In the genomic region with DNA sequence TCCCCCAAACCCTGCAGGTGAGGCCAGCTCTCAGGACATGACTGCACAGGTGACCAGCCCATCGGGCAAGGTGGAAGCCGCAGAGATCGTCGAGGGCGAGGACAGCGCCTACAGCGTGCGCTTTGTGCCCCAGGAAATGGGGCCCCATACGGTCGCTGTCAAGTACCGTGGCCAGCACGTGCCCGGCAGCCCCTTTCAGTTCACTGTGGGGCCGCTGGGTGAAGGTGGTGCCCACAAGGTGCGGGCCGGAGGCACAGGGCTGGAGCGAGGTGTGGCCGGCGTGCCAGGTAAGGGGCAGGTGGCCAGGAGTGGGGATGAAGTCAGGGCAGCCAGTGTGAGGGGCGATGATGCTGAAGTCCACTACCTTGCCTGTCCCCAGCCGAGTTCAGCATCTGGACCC, we compare ENCODE assay signal across 21 cellular contexts. TPM values are rescaled to one million over a fixed set of nuclear protein-coding genes. Genes with fewer than 3 reads are reported as not detected.
A peak's percentile ranks its signal among the peaks of the same experiment; 100 is the strongest.
DNase-seq lines count a peak whose midpoint lies in the region; ATAC-seq, FAIRE-seq and TF ChIP-seq lines count a peak whose summit lies in the region.
"Had no signal": no experiment of that assay in that cellular context is flagged by ENCODE, and none has a peak within 500 bp of the region (broad histone marks: within the 10 kb centered on the region; RNA-seq: fewer than 3 reads in every experiment).

No MANE protein-coding gene starts in this region.

- TF ChIP-seq RAD21 in K562 (CRISPR knock-in tag; conservative IDR thresholded peaks at IDR 0.05 in 1 of 2, IDR thresholded peaks at IDR 0.05 in 1 of 2): no peak

- no peak for FAIRE-seq in K562 (lab: Jason Lieb, UNC)
- FAIRE-seq: A549, G401.6, GM12892, H54 had no signal

- CTCF ChIA-PET in Caco-2 (lab: Charles Lee) (no interaction called here), K562 (lab: Yijun Ruan, JAX; ENCODE audit: low intra/inter-chr PET ratio) (no interaction called here)

- H3K4me3 ChIP-seq in Caco-2 (ENCODE audit: low read depth, low read length) (no peak overlapping the region), K562 (no peak overlapping the region), psoas muscle (no peak overlapping the region)
- H3K4me3 ChIP-seq: A549, GM23338, HAP-1 had no signal

- in situ Hi-C loops in K562 (cut with MboI): no loop called here

- H3K4me3 Mint-ChIP-seq in Caco-2 (ENCODE audit: unreplicated experiment): no peak overlapping the region
- H3K4me3 Mint-ChIP-seq: CD4-positive, alpha-beta memory T cell; GM23338; HFFc6 had no signal

- peaks cover 3% of the 10 kb centered on the region; the same call in 1 of the 2 replicates for H4K20me1 ChIP-seq in K562 (replicated peaks; ENCODE audit: control insufficient read depth, insufficient read depth, low read length)

- no peaks in the 10 kb centered on the region for H3K27me3 ChIP-seq in Caco-2 (replicated peaks; ENCODE audit: control insufficient read depth, insufficient read depth, low read length)
- H3K27me3 ChIP-seq in K562 (ENCODE audit: control insufficient read depth in 2 of 2, insufficient read depth in 2 of 2, low read length in 2 of 2): no peaks in the 10 kb centered on the region
- no peaks in the 10 kb centered on the region for H3K27me3 ChIP-seq in psoas muscle (ENCODE audit: insufficient read depth in 3 of 3, low read length in 2 of 3)

- no peak overlapping the region for H2AFZ ChIP-seq in K562 (ENCODE audit: low read depth, low read length)
- H2AFZ ChIP-seq: GM23338 had no signal

- no peaks in the 10 kb centered on the region for H3K9me3 Mint-ChIP-seq in Caco-2 (ENCODE audit: unreplicated experiment)
- H3K9me3 Mint-ChIP-seq: CD4-positive, alpha-beta memory T cell; GM23338; HFFc6 had no signal

- ATAC-seq in K562 (no peak), psoas muscle (peak in 1 of 4 donors; percentile 0), GM21360 (IDR thresholded peaks at IDR 0.05; ENCODE audit: unreplicated experiment) (no peak)
- ATAC-seq: GM23338 had no signal

- H3K27ac Mint-ChIP-seq in Caco-2 (ENCODE audit: unreplicated experiment): no peak overlapping the region
- H3K27ac Mint-ChIP-seq: CD4-positive, alpha-beta memory T cell; GM23338 had no signal

- no peak for DNase-seq in Caco-2
- DNase-seq in K562 (ENCODE audit: extremely low read depth in 1 of 4, low spot score in 3 of 4): no peak
- no peak for DNase-seq in psoas muscle
- DNase-seq in cerebellar cortex (ENCODE audit: low spot score): no peak
- no peak for DNase-seq in NCI-H2107 treated with DMSO at 0.1 percent for 48 hours (lab: John Stamatoyannopoulos, UW; ENCODE audit: unreplicated experiment)
- DNase-seq: 8988T; ACHN; C1 segment of cervical spinal cord; CD4-positive, alpha-beta memory T cell; COR-L47; DMS153; DND-41; HFFc6 had no signal

- peaks cover 35% of the 10 kb centered on the region for H3K36me3 Mint-ChIP-seq in Caco-2 (ENCODE audit: insufficient read depth, unreplicated experiment)
- H3K36me3 Mint-ChIP-seq: CD4-positive, alpha-beta memory T cell had no signal

- no peaks in the 10 kb centered on the region; the same call in 1 of the 2 replicates for H3K36me3 ChIP-seq in Caco-2 (ENCODE audit: control insufficient read depth, insufficient read depth, low read length)
- H3K36me3 ChIP-seq in K562 (ENCODE audit: control insufficient read depth, insufficient read depth, low read length): peaks cover 93% of the 10 kb centered on the region
- peaks cover 6 to 96% of the 10 kb centered on the region in 2 donors for H3K36me3 ChIP-seq in psoas muscle (ENCODE audit: insufficient read depth in 1 of 2, low read depth in 1 of 2)

- no peaks in the 10 kb centered on the region for H3K9me1 ChIP-seq in K562 (ENCODE audit: control insufficient read depth, insufficient read depth, low read length)

- H3K9me3 ChIP-seq in Caco-2 (no peaks in the 10 kb centered on the region), K562 (replicated peaks; ENCODE audit: control insufficient read depth, insufficient read depth, low read depth, low read length) (no peaks in the 10 kb centered on the region), psoas muscle (no peaks in the 10 kb centered on the region)
- H3K9me3 ChIP-seq: A549, HAP-1 had no signal

- no peaks in the 10 kb centered on the region for H3K79me2 ChIP-seq in K562 (ENCODE audit: control insufficient read depth, insufficient read depth, low read length)

- POLR2A ChIA-PET in Caco-2 (lab: Charles Lee): no interaction called here
- POLR2A ChIA-PET in K562 (lab: Yijun Ruan, JAX): no interaction called here

- H3K27ac ChIP-seq in K562 (ENCODE audit: extremely low read depth, low read depth, low read length) (no peak overlapping the region), psoas muscle (peak overlapping the region; percentile 53)
- H3K27ac ChIP-seq: A549 had no signal

- 96% methylated on average over 21 of the region's 21 CpGs for WGBS in K562 (ENCODE audit: insufficient coverage, low coverage, missing lambda C conversion rate)
- 82 to 92% (median 84%) methylated on average over 20 to 21 of the region's 21 CpGs for WGBS in psoas muscle, 3 donors

- no peak overlapping the region; a peak in 1 of 4 replicates for H3K9ac ChIP-seq in K562 (ENCODE audit: insufficient read depth in 1 of 2, low read depth in 2 of 2, low read length in 2 of 2)

- TSS peak; percentile 18 for BruUV-seq in Caco-2 (replicated peaks; lab: Mats Ljungman, UMichigan)
- BruUV-seq in K562 (replicated peaks; lab: Mats Ljungman, UMichigan): no TSS peak

- TF ChIP-seq CTCF in Caco-2 (IDR thresholded peaks at IDR 0.05; ENCODE audit: insufficient read depth in 1 of 2, low read depth in 1 of 2, low read length in 1 of 2, severe bottlenecking in 1 of 2, unreplicated experiment in 1 of 2): no peak
- TF ChIP-seq CTCF in K562 (IDR thresholded peaks at IDR 0.05 in 2 of 3, conservative IDR thresholded peaks at IDR 0.05 in 1 of 3; ENCODE audit: insufficient read depth in 2 of 3, low read depth in 1 of 3, low read length in 3 of 3): no peak
- no peak for TF ChIP-seq CTCF in psoas muscle (IDR thresholded peaks at IDR 0.05)

- no peaks in the 10 kb centered on the region for H3K27me3 Mint-ChIP-seq in Caco-2 (ENCODE audit: insufficient read depth, unreplicated experiment)

- no peak overlapping the region for H3K4me2 ChIP-seq in K562 (ENCODE audit: insufficient read depth, low read length)
- H3K4me2 ChIP-seq: A549, GM23338 had no signal

- H3K4me1 Mint-ChIP-seq in Caco-2 (ENCODE audit: low read depth, unreplicated experiment): no peaks in the 10 kb centered on the region
- H3K4me1 Mint-ChIP-seq: CD4-positive, alpha-beta memory T cell had no signal

- intact Hi-C loops in Caco-2 (cut with micrococcal nuclease; ENCODE audit: unreplicated experiment) (no loop called here), K562 (cut with micrococcal nuclease) (no loop called here), psoas muscle (cut with DNase I) (no loop called here)

- H3K4me1 ChIP-seq in Caco-2 (no peaks in the 10 kb centered on the region), K562 (replicated peaks in 1 of 2; ENCODE audit: control insufficient read depth in 2 of 2, insufficient read depth in 2 of 2, low read length in 2 of 2) (peaks cover 9 to 50% of the 10 kb centered on the region in 2 experiments), psoas muscle (peaks cover 9% of the 10 kb centered on the region)
- H3K4me1 ChIP-seq: A549, HAP-1 had no signal

- TF ChIP-seq EP300 in K562 (IDR thresholded peaks at IDR 0.05; ENCODE audit: low read length): no peak

- no peak for TF ChIP-seq POLR2A in K562 (conservative IDR thresholded peaks at IDR 0.05)

RNA-seq across cellular contexts. Expression of gene ATP6V1F, which starts 8.3 kb away (rescaled TPM):
- total RNA-seq in Caco-2 (2022) (162 and 168 TPM in 2 replicates), K562 (2014; rRNA removed) (265 and 341 TPM in 2 replicates), K562 (2014; rRNA removed; fragmentation: Illumina TruSeq; extraction: Trizol) (174 and 206 TPM in 2 replicates), K562 (2015; rRNA removed; fragmentation: Illumina TruSeq; extraction: Trizol) (332 and 336 TPM in 2 replicates), K562 (2021) (378 and 393 TPM in 2 replicates), psoas muscle (100 to 1,000 TPM; 103 to 210 (median 131) TPM)
- 21.6 and 54.5 TPM in 2 replicates for total RNA-seq in K562 (2011; cell fraction: chromatin; rRNA removed; ENCODE audit: low replicate concordance)
- 72.7 and 74.7 TPM in 2 replicates for total RNA-seq in K562 (2011; cell fraction: nucleolus; rRNA removed)
- 70.9 and 89.2 TPM in 2 replicates for total RNA-seq in K562 (2011; cell fraction: nucleoplasm; rRNA removed)
- polyA plus RNA-seq in K562 (2011; rRNA removed) (507 and 542 TPM in 2 replicates), K562 (2014; fragmentation: Illumina TruSeq; extraction: Trizol) (604 and 714 TPM in 2 replicates), K562 (2014; fragmentation: Nextera tagmentation; extraction: Ambion mirVana) (1,000 to 10,000 TPM in 1 of 2 experiments, 100 to 1,000 TPM in 1; 733 to 1,123 TPM), K562 (2014; rRNA removed) (568 and 645 TPM in 2 replicates), psoas muscle (100 to 1,000 TPM; 141 to 156 (median 143) TPM)
- 869 and 1,641 TPM in 2 replicates for polyA plus RNA-seq in K562 (2011; cell fraction: cytosol; rRNA removed)
- polyA plus RNA-seq in K562 (2011; cell fraction: nucleus; rRNA removed): 256 and 267 TPM in 2 replicates
- polyA plus RNA-seq in K562 (2012): 454 and 820 TPM in 2 replicates
- 83.2 and 101 TPM in 2 replicates for polyA minus RNA-seq in K562 (2011; rRNA and poly(A)+ RNA removed)
- polyA minus RNA-seq in K562 (2011; cell fraction: cytosol; rRNA and poly(A)+ RNA removed): 93.9 and 97.2 TPM in 2 replicates
- 35.3 and 68.5 TPM in 2 replicates for polyA minus RNA-seq in K562 (2011; cell fraction: nucleus; rRNA and poly(A)+ RNA removed)

RNA-seq across cellular contexts. Expression of gene FLNC, which starts 24.2 kb away (rescaled TPM):
- total RNA-seq in Caco-2 (2022) (108 and 128 TPM in 2 replicates), K562 (2014; rRNA removed) (60.7 and 94.5 TPM in 2 replicates), K562 (2014; rRNA removed; fragmentation: Illumina TruSeq; extraction: Trizol) (11.4 and 18.2 TPM in 2 replicates), K562 (2015; rRNA removed; fragmentation: Illumina TruSeq; extraction: Trizol) (28.8 and 33.3 TPM in 2 replicates), K562 (2021) (148 and 155 TPM in 2 replicates), psoas muscle (1,000 to 10,000 TPM; 2,884 to 6,311 (median 4,401) TPM)
- 62.5 and 206 TPM in 2 replicates for total RNA-seq in K562 (2011; cell fraction: chromatin; rRNA removed; ENCODE audit: low replicate concordance)
- 132 and 134 TPM in 2 replicates for total RNA-seq in K562 (2011; cell fraction: nucleolus; rRNA removed)
- 72.1 and 81.0 TPM in 2 replicates for total RNA-seq in K562 (2011; cell fraction: nucleoplasm; rRNA removed)
- polyA plus RNA-seq in K562 (2011; rRNA removed) (10.3 and 11.4 TPM in 2 replicates), K562 (2014; fragmentation: Illumina TruSeq; extraction: Trizol) (32.8 and 55.3 TPM in 2 replicates), K562 (2014; fragmentation: Nextera tagmentation; extraction: Ambion mirVana) (1 to 10 TPM in 1 of 2 experiments, under 1 TPM in 1; 0.90 to 1.1 TPM), K562 (2014; rRNA removed) (29.0 and 34.7 TPM in 2 replicates), psoas muscle (1,000 to 10,000 TPM; 1,080 to 4,011 (median 1,658) TPM)
- 11.4 and 26.8 TPM in 2 replicates for polyA plus RNA-seq in K562 (2011; cell fraction: cytosol; rRNA removed)
- polyA plus RNA-seq in K562 (2011; cell fraction: nucleus; rRNA removed): 58.5 and 126 TPM in 2 replicates
- polyA plus RNA-seq in K562 (2012): 66.6 and 106 TPM in 2 replicates
- polyA minus RNA-seq in K562 (2011; rRNA and poly(A)+ RNA removed): 15.1 and 41.9 TPM in 2 replicates
- polyA minus RNA-seq in K562 (2011; cell fraction: cytosol; rRNA and poly(A)+ RNA removed): 127 and 146 TPM in 2 replicates
- 53.1 and 53.6 TPM in 2 replicates for polyA minus RNA-seq in K562 (2011; cell fraction: nucleus; rRNA and poly(A)+ RNA removed)
- polyA plus RNA-seq: CD4-positive, alpha-beta memory T cell had no signal

RNA-seq across cellular contexts. Expression of gene KCP, which starts 56.1 kb away (rescaled TPM):
- 0.23 and 0.50 TPM in 2 replicates for total RNA-seq in Caco-2 (2022)
- total RNA-seq in K562 (2011; cell fraction: chromatin; rRNA removed; ENCODE audit: low replicate concordance): 0.19 and 2.1 TPM in 2 replicates
- total RNA-seq in K562 (2011; cell fraction: nucleolus; rRNA removed): 0.79 and 1.3 TPM in 2 replicates
- total RNA-seq in K562 (2011; cell fraction: nucleoplasm; rRNA removed): 0.73 and 0.84 TPM in 2 replicates
- 0.09 TPM in 1 of 2 replicates, not detected in the other for total RNA-seq in K562 (2014; rRNA removed)
- not detected in 2 replicates for total RNA-seq in K562 (2014; rRNA removed; fragmentation: Illumina TruSeq; extraction: Trizol)
- 0.15 TPM in 1 of 2 replicates, not detected in the other for total RNA-seq in K562 (2015; rRNA removed; fragmentation: Illumina TruSeq; extraction: Trizol)
- total RNA-seq in K562 (2021): 0.16 TPM in 1 of 2 replicates, not detected in the other
- 0.07 and 0.09 TPM in 2 replicates for polyA plus RNA-seq in K562 (2011; rRNA removed)
- 0.15 TPM in 1 of 2 replicates, not detected in the other for polyA plus RNA-seq in K562 (2011; cell fraction: cytosol; rRNA removed)
- polyA plus RNA-seq in K562 (2011; cell fraction: nucleus; rRNA removed): 0.86 and 1.5 TPM in 2 replicates
- polyA plus RNA-seq in K562 (2012): 0.34 and 3.9 TPM in 2 replicates
- polyA plus RNA-seq in K562 (2014; fragmentation: Illumina TruSeq; extraction: Trizol): not detected in 2 replicates
- polyA plus RNA-seq in K562 (2014; fragmentation: Nextera tagmentation; extraction: Ambion mirVana): under 1 TPM; 0.06 to 0.17 TPM
- 0.09 and 0.15 TPM in 2 replicates for polyA plus RNA-seq in K562 (2014; rRNA removed)
- polyA minus RNA-seq in K562 (2011; rRNA and poly(A)+ RNA removed): 0.11 TPM in 1 of 2 replicates, not detected in the other
- not detected in 2 replicates for polyA minus RNA-seq in K562 (2011; cell fraction: cytosol; rRNA and poly(A)+ RNA removed)
- 0.54 and 0.67 TPM in 2 replicates for polyA minus RNA-seq in K562 (2011; cell fraction: nucleus; rRNA and poly(A)+ RNA removed)
- under 1 TPM; 0.08 to 0.34 (median 0.23) TPM for total RNA-seq in psoas muscle
- polyA plus RNA-seq in psoas muscle: under 1 TPM; 0.03 to 0.16 (median 0.12) TPM
- polyA plus RNA-seq: BJ; CD4-positive, alpha-beta memory T cell had no signal

Comparison
In these comparisons a context has a peak if more than half of its experiments do, and no peak if none do; other contexts are left out.
1. RNA of gene FLNC, which starts 24.2 kb away (total RNA-seq): 2,884 to 6,311 TPM in psoas muscle; 108 to 128 TPM in Caco-2 and 11.4 to 206 TPM in K562; every median in the first group is over 10 times any median in the second.